8 cellular contexts compared by ENCODE assay signal in the genomic region with DNA sequence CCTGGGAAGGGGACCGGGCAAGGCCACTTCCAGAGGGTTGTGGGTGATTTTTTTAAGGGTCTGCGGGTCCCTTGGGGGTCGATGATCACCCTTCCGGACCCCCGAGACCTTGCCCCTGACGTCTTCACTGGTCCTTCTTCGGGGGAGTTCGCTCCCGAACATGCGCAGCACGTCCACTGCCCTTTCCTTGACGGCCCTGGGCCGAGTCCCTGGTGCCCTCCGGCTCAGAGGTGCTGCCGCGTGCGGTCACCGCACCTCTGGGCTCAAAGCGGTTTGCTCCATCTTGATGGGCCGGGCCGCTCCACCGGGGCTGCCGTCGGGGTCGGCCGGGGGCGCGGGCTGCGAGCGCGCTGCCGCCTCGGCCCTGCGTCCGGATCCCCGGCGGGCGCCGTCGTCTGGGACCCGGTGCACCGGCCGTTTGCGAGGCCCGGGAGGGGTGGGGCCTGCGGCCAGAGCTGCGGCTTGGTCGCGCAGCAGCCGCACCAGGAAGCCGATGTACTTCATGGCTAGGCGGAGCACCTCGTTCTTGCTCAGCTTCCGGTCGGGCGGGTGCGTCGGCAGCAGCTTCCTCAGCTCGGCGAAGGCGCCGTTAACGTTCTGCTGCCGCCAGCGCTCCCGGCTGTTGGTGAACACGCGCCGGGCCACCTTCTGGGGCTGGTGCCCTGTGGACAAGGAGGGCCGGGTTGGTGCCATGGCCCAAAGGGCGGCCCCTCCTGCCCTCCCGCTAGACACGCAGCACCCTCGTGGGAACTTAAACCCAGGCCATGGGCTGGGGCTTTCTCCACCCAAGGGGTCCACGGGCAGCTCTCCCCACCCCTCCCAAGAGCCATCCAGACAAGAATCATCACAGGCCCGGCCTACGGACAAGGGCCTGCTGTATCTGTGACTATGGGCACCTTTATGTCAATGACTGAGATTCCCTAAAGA. TPM values are rescaled to one million over a fixed set of nuclear protein-coding genes. Genes with fewer than 3 reads are reported as not detected.
A peak's percentile ranks its signal among the peaks of the same experiment; 100 is the strongest.
DNase-seq lines count a peak whose midpoint lies in the region; ATAC-seq and TF ChIP-seq lines count a peak whose summit lies in the region.

No MANE protein-coding gene starts in this region.

- H3K4me1 ChIP-seq in duodenal mucosa (ENCODE audit: control insufficient read depth in 1 of 2, insufficient read depth in 2 of 2, low read length in 2 of 2) (peaks cover 26 to 48% of the 10 kb centered on the region in 2 donors), muscle layer of colon (ENCODE audit: insufficient read depth, low read length) (peaks cover 35% of the 10 kb centered on the region), testis (peaks cover 22% of the 10 kb centered on the region)

- intact Hi-C loops in testis (cut with DNase I; ENCODE audit: low total_unique reads), result no loop called here

- no peak for TF ChIP-seq CTCF in testis (IDR thresholded peaks at IDR 0.05)

- H3K4me3 ChIP-seq in duodenal mucosa (ENCODE audit: low read depth in 1 of 2, low read length in 2 of 2) (peak overlapping the region; percentile 59 to 72), muscle layer of colon (ENCODE audit: low read depth in 1 of 2, low read length in 2 of 2) (peak overlapping the region; percentile 3 to 64), testis (peak overlapping the region; percentile 41 to 58)

- H3K36me3 ChIP-seq in duodenal mucosa (ENCODE audit: control insufficient read depth in 1 of 2, insufficient read depth in 2 of 2, low read length in 2 of 2), result no peaks in the 10 kb centered on the region
- peaks cover 1% of the 10 kb centered on the region for H3K36me3 ChIP-seq in muscle layer of colon (ENCODE audit: insufficient read depth, low read length)
- H3K36me3 ChIP-seq in testis (ENCODE audit: low read depth, missing control alignments), result no peaks in the 10 kb centered on the region

- no peak for ATAC-seq in HG02840 (IDR thresholded peaks at IDR 0.05; ENCODE audit: low FRiP score, unreplicated experiment)
- ATAC-seq in HG03439 (IDR thresholded peaks at IDR 0.05; ENCODE audit: unreplicated experiment), result no peak

- no peaks in the 10 kb centered on the region for H3K9me3 ChIP-seq in duodenal mucosa (ENCODE audit: control insufficient read depth in 1 of 2, low read length in 2 of 2)
- no peaks in the 10 kb centered on the region for H3K9me3 ChIP-seq in muscle layer of colon (ENCODE audit: low read length)
- H3K9me3 ChIP-seq in testis, result no peaks in the 10 kb centered on the region

- TF ChIP-seq POLR2A in testis (IDR thresholded peaks at IDR 0.05), result no peak

- H3K9ac ChIP-seq in duodenal mucosa (ENCODE audit: low read depth in 1 of 2, low read length in 2 of 2) (peak overlapping the region; percentile 41 to 51), muscle layer of colon (ENCODE audit: low read length) (peak overlapping the region; percentile 39)

- H3K27me3 ChIP-seq in duodenal mucosa (ENCODE audit: control insufficient read depth in 1 of 2, insufficient read depth in 2 of 2, low read length in 2 of 2) (peaks cover 0 to 4% of the 10 kb centered on the region in 2 donors), muscle layer of colon (ENCODE audit: control insufficient read depth in 1 of 2, insufficient read depth in 2 of 2, low read length in 2 of 2) (no peaks in the 10 kb centered on the region), testis (no peaks in the 10 kb centered on the region)

- peak overlapping the region; percentile 74 for H3K27ac ChIP-seq in duodenal mucosa (ENCODE audit: low read depth, low read length)
- H3K27ac ChIP-seq in muscle layer of colon (ENCODE audit: low read depth, low read length), result peak overlapping the region; percentile 74
- peak overlapping the region; percentile 75 to 86 for H3K27ac ChIP-seq in testis

- WGBS in testis, 2 donors, result 32 to 52% methylated on average over 5 to 69 of the region's 77 CpGs

- DNase-seq in SIG-M5 treated with dmso at 0.1 percent for 504 hours (lab: John Stamatoyannopoulos, UW; ENCODE audit: unreplicated experiment) (peak; percentile 85), SIG-M5 (lab: John Stamatoyannopoulos, UW) (no peak), testis (peak; percentile 67)
- DNase-seq in activated CD4-positive, alpha-beta T cell treated with anti-CD3 and anti-CD28 coated beads for 24 hours (ENCODE audit: low read depth in 2 of 2), result peak; percentile 45 to 60

RNA-seq across cellular contexts. Expression of a gene that starts 3.3 kb away (rescaled TPM):
- 10 to 100 TPM; 15.9 to 35.8 TPM for total RNA-seq in testis
- 21.9 TPM for polyA plus RNA-seq in testis (ENCODE audit: insufficient read depth, low read depth, low replicate concordance)

RNA-seq across cellular contexts. Expression of a gene that starts 17.2 kb away (rescaled TPM):
- total RNA-seq in testis, result 10 to 100 TPM; 44.8 to 50.0 TPM
- 35.9 TPM for polyA plus RNA-seq in testis (ENCODE audit: insufficient read depth, low read depth, low replicate concordance)

RNA-seq across cellular contexts. Expression of a gene that starts 18.7 kb away (rescaled TPM):
- total RNA-seq in testis, result 100 to 1,000 TPM in 1 of 2 donors, 10 to 100 TPM in 1; 75.9 to 102 TPM
- 38.2 TPM for polyA plus RNA-seq in testis (ENCODE audit: insufficient read depth, low read depth, low replicate concordance)

RNA-seq across cellular contexts. Expression of a gene that starts 50.8 kb away (rescaled TPM):
- total RNA-seq in testis, result 10 to 100 TPM; 27.2 to 37.6 TPM
- 18.1 TPM for polyA plus RNA-seq in testis (ENCODE audit: insufficient read depth, low read depth, low replicate concordance)

RNA-seq across cellular contexts. Expression of a gene that starts 50.9 kb away (rescaled TPM):
- total RNA-seq in testis, result 10 to 100 TPM; 18.1 to 29.4 TPM
- polyA plus RNA-seq in testis (ENCODE audit: insufficient read depth, low read depth, low replicate concordance), result 23.3 TPM
